Comparison of ENCODE assay signal across 14 cellular contexts in the genomic region with DNA sequence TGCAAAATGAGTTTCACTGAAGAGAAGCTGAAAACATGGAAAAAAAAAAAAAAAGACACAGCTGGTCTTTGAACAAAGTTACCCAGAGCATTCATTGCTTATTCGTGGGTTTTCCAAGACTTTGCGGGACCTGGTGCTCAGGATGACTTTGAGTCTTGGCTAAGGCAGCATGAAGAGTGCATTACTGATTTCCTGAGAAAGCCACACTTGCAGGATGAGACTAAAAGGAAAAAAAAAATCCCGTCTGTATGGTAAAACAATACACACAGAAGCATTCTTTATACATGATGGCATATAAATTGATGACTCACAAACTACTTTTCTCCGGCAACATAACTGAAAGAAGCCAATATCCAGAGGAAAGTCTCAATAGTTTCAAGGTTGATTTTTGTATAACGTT.
A peak's percentile ranks its signal among the peaks of the same experiment; 100 is the strongest.
DNase-seq lines count a peak whose midpoint lies in the region; ATAC-seq and TF ChIP-seq lines count a peak whose summit lies in the region.
"Had no signal": no experiment of that assay in that cellular context is flagged by ENCODE, and none has a peak within 500 bp of the region (broad histone marks: within the 10 kb centered on the region; RNA-seq: fewer than 3 reads in every experiment).

No MANE protein-coding gene starts in this region.

- no peaks in the 10 kb centered on the region for H3K4me1 ChIP-seq in adrenal gland (replicated peaks in 1 of 2)
- H3K4me1 ChIP-seq: prostate gland had no signal

- no peaks in the 10 kb centered on the region for H3K36me3 Mint-ChIP-seq in mesothelial cell of epicardium
- H3K36me3 Mint-ChIP-seq in activated T-cell treated with anti-CD3 and anti-CD28 coated beads, Interleukin-2, amount 50 U/mL, for 72 hours (ENCODE audit: insufficient read depth in 2 of 2), result no peaks in the 10 kb centered on the region
- H3K36me3 Mint-ChIP-seq: CD4-positive, alpha-beta memory T cell had no signal

- no peaks in the 10 kb centered on the region; the same call in 1 of the 2 replicates for H3K9me3 ChIP-seq in MG63
- no peaks in the 10 kb centered on the region for H3K9me3 ChIP-seq in adrenal gland (replicated peaks in 1 of 3)
- H3K9me3 ChIP-seq: prostate gland had no signal

- no peak for TF ChIP-seq CTCF in mesothelial cell of epicardium (IDR thresholded peaks at IDR 0.05; ENCODE audit: unreplicated experiment)
- TF ChIP-seq CTCF in adrenal gland (IDR thresholded peaks at IDR 0.05), result no peak

- TF ChIP-seq POLR2A in adrenal gland (IDR thresholded peaks at IDR 0.05), result no peak

- H3K4me1 Mint-ChIP-seq in mesothelial cell of epicardium, result peaks cover 28% of the 10 kb centered on the region
- peaks cover 3% of the 10 kb centered on the region for H3K4me1 Mint-ChIP-seq in activated T-cell treated with anti-CD3 and anti-CD28 coated beads, Interleukin-2, amount 50 U/mL, for 72 hours (ENCODE audit: low read depth)

- peak; percentile 50 for DNase-seq in AG20443 (ENCODE audit: low spot score)
- DNase-seq in MG63, result peak; percentile 60
- peak; percentile 81 for DNase-seq in dedifferentiated amniotic fluid mesenchymal stem cell (ENCODE audit: extremely low spot score)
- no peak for DNase-seq in mesothelial cell of epicardium (ENCODE audit: low spot score in 2 of 2, unreplicated experiment in 2 of 2)
- no peak for DNase-seq in adrenal gland
- DNase-seq in activated T-cell treated with anti-CD3 and anti-CD28 coated beads, Interleukin-2, amount 50 U/mL, for 72 hours, result no peak
- DNase-seq: aorta; CD4-positive, alpha-beta memory T cell; Karpas-422; NCI-H774 had no signal

- H3K4me3 Mint-ChIP-seq in mesothelial cell of epicardium, result no peak overlapping the region
- H3K4me3 Mint-ChIP-seq in activated T-cell treated with anti-CD3 and anti-CD28 coated beads, Interleukin-2, amount 50 U/mL, for 72 hours, result no peak overlapping the region
- H3K4me3 Mint-ChIP-seq: CD4-positive, alpha-beta memory T cell had no signal

- 61 to 69% (median 65%) methylated on average over 5 of the region's 5 CpGs for WGBS in adrenal gland, 4 donors

- intact Hi-C loops in adrenal gland (cut with DNase I), result no loop called here

- H3K9me3 Mint-ChIP-seq in mesothelial cell of epicardium, result no peaks in the 10 kb centered on the region
- H3K9me3 Mint-ChIP-seq in activated T-cell treated with anti-CD3 and anti-CD28 coated beads, Interleukin-2, amount 50 U/mL, for 72 hours, result no peaks in the 10 kb centered on the region

- ATAC-seq in HG03342 (IDR thresholded peaks at IDR 0.05; ENCODE audit: unreplicated experiment), result no peak
- ATAC-seq in activated T-cell treated with anti-CD3 and anti-CD28 coated beads, Interleukin-2, amount 50 U/mL, for 72 hours (replicated peaks in 1 of 2), result no peak
- ATAC-seq in HG02840 (IDR thresholded peaks at IDR 0.05; ENCODE audit: low FRiP score, unreplicated experiment), result no peak
- ATAC-seq: esophagus mucosa had no signal

- peak overlapping the region; percentile 28 for H3K27ac Mint-ChIP-seq in mesothelial cell of epicardium
- H3K27ac Mint-ChIP-seq in activated T-cell treated with anti-CD3 and anti-CD28 coated beads, Interleukin-2, amount 50 U/mL, for 72 hours, result no peak overlapping the region

- H3K27ac ChIP-seq in adrenal gland, result no peak overlapping the region
- H3K27ac ChIP-seq: prostate gland had no signal

- H3K36me3 ChIP-seq in MG63, result no peaks in the 10 kb centered on the region
- H3K36me3 ChIP-seq in adrenal gland (replicated peaks in 1 of 2), result no peaks in the 10 kb centered on the region
- H3K36me3 ChIP-seq: prostate gland had no signal

- H3K4me3 ChIP-seq in MG63 (no peak overlapping the region), adrenal gland (no peak overlapping the region)
- H3K4me3 ChIP-seq: prostate gland had no signal

- H3K27me3 ChIP-seq in MG63 (no peaks in the 10 kb centered on the region), adrenal gland (no peaks in the 10 kb centered on the region)

- no peaks in the 10 kb centered on the region for H3K27me3 Mint-ChIP-seq in mesothelial cell of epicardium (ENCODE audit: low read depth)
- no peaks in the 10 kb centered on the region for H3K27me3 Mint-ChIP-seq in activated T-cell treated with anti-CD3 and anti-CD28 coated beads, Interleukin-2, amount 50 U/mL, for 72 hours (ENCODE audit: low read depth)
- H3K27me3 Mint-ChIP-seq: CD4-positive, alpha-beta memory T cell had no signal

Comparison
In these comparisons a context has a peak if more than half of its experiments do, and no peak if none do; other contexts are left out.
1. DNase-seq: peak in AG20443 (single experiment), MG63 (single experiment) and dedifferentiated amniotic fluid mesenchymal stem cell (single experiment); none in mesothelial cell of epicardium (0 of 2), adrenal gland (0 of 7) and activated T-cell treated with anti-CD3 and anti-CD28 coated beads, Interleukin-2, amount 50 U/mL, for 72 hours (0 of 2).